In genomic region chr13:111049791-111050538, GRCh38 we compare ENCODE assay signal across 9 cellular contexts.
DNase-seq lines count a peak whose midpoint lies in the region; ATAC-seq, FAIRE-seq and TF ChIP-seq lines count a peak whose summit lies in the region.
"Had no signal": no experiment of that assay in that cellular context is flagged by ENCODE, and none has a peak within 500 bp of the region (broad histone marks: within the 10 kb centered on the region; RNA-seq: fewer than 3 reads in every experiment).

No MANE protein-coding gene starts in this region.

- no peak overlapping the region for H3K27ac Mint-ChIP-seq in nephron

- H3K27me3 Mint-ChIP-seq in nephron (ENCODE audit: low read depth): peaks cover 14% of the 10 kb centered on the region

- TF ChIP-seq CTCF in D721Med (IDR thresholded peaks at IDR 0.05; ENCODE audit: insufficient read depth, missing control alignments): peak; percentile 22
- TF ChIP-seq CTCF in LNCAP (IDR thresholded peaks at IDR 0.05): peak; percentile 50; the same call in 1 of the 2 replicates
- peak; percentile 29 for TF ChIP-seq CTCF in coronary artery (IDR thresholded peaks at IDR 0.05)
- peak; percentile 49 to 56 (median 54) for TF ChIP-seq CTCF in nephron (IDR thresholded peaks at IDR 0.05; ENCODE audit: unreplicated experiment in 3 of 3)

- intact Hi-C loops in posterior vena cava (cut with DNase I): loop anchor here in 1 of 2 donors (5.0 to 10.0 kb wide), 2 partner anchors 105 to 458 kb away; no protein-coding TSS in a partner anchor

- no peak for FAIRE-seq in D721Med (lab: Jason Lieb, UNC)

- H3K9me3 Mint-ChIP-seq in nephron: no peaks in the 10 kb centered on the region

- DNase-seq in D721Med (ENCODE audit: insufficient read length, low spot score): no peak
- DNase-seq in coronary artery (ENCODE audit: low spot score): peak; percentile 68
- no peak for DNase-seq in putamen (ENCODE audit: low spot score)
- DNase-seq in posterior vena cava (ENCODE audit: low spot score): no peak

- H3K4me3 Mint-ChIP-seq in nephron: no peak overlapping the region

- no peaks in the 10 kb centered on the region for H3K36me3 Mint-ChIP-seq in nephron (ENCODE audit: low read depth)

- H3K4me3 ChIP-seq in coronary artery: no peak overlapping the region
- H3K4me3 ChIP-seq: HAP-1 had no signal

- no peak overlapping the region for H3K27ac ChIP-seq in coronary artery

- ATAC-seq in GM18907 (IDR thresholded peaks at IDR 0.05; ENCODE audit: unreplicated experiment) (no peak), GM21576 (IDR thresholded peaks at IDR 0.05; ENCODE audit: unreplicated experiment) (no peak)

- peaks cover 24% of the 10 kb centered on the region for H3K4me1 Mint-ChIP-seq in nephron
